Comparison of ENCODE assay signal across 30 cellular contexts in genomic region chr7:19700936-19701335, GRCh38.
"Had no signal": no experiment of that assay in that cellular context is flagged by ENCODE, and none has a peak within 500 bp of the region (broad histone marks: within the 10 kb centered on the region; RNA-seq: fewer than 3 reads in every experiment).

No MANE protein-coding gene starts in this region.

- H3K9ac ChIP-seq: KMS-11 had no signal

- H3K9me3 Mint-ChIP-seq: activated CD4-positive, alpha-beta memory T cell treated with anti-CD3 and anti-CD28 coated beads, Interleukin-2, amount 10 ng/mL, durations not matched to agents 7 days and 5 days; activated naive CD4-positive, alpha-beta T cell treated with anti-CD3 and anti-CD28 coated beads, Interleukin-2, amount 10 ng/mL, durations not matched to agents 7 days and 5 days; activated naive CD8-positive, alpha-beta T cell treated with anti-CD3 and anti-CD28 coated beads, Interleukin-2, amount 50 U/mL, for 24 hours had no signal

- H3K4me2 ChIP-seq: KMS-11, PC-9 had no signal

- DNase-seq: activated CD4-positive, alpha-beta memory T cell treated with anti-CD3 and anti-CD28 coated beads, Interleukin-2, amount 10 ng/mL, durations not matched to agents 7 days and 5 days; activated CD4-positive, alpha-beta T cell treated with anti-CD3 and anti-CD28 coated beads for 1 hour; activated CD4-positive, alpha-beta T cell treated with anti-CD3 and anti-CD28 coated beads for 48 hours; activated CD4-positive, CD25-positive, alpha-beta regulatory T cell; activated CD8-positive, alpha-beta memory T cell treated with anti-CD3 and anti-CD28 coated beads for 24 hours; activated CD8-positive, alpha-beta memory T cell treated with anti-CD3 and anti-CD28 coated beads, Interleukin-2, amount 10 ng/mL, durations not matched to agents 7 days and 5 days; activated CD8-positive, alpha-beta memory T cell treated with anti-CD3 and anti-CD28 coated beads, Interleukin-2, amount 50 U/mL, for 48 hours; activated effector memory CD4-positive, alpha-beta T cell treated with Interleukin-2 at 50 U/mL for 16 hours; activated naive CD4-positive, alpha-beta T cell treated with anti-CD3 and anti-CD28 coated beads, Interleukin-2, amount 10 ng/mL, durations not matched to agents 7 days and 5 days; activated naive CD8-positive, alpha-beta T cell treated with anti-CD3 and anti-CD28 coated beads, Interleukin-2, amount 50 U/mL, for 24 hours; activated T-cell treated with anti-CD3 and anti-CD28 coated beads, Interleukin-2, amount 50 U/mL, for 48 hours; anterior cingulate cortex; caudate nucleus; cerebellar nuclear complex; NCI-H1105; NCI-H187 treated with DMSO at 0.1 percent for 48 hours; NCI-H524 treated with DMSO at 0.1 percent for 48 hours; NK-92 treated with Interleukin-12 subunit alpha and Interleukin-12 subunit beta, amount 100 ng/mL, for 24 hours; SIG-M5; SW 1271; T-helper 1 cell; T-helper 2 cell; T-helper 9 cell; WERI-Rb-1 had no signal

- H3K4me3 Mint-ChIP-seq: activated CD4-positive, alpha-beta memory T cell treated with anti-CD3 and anti-CD28 coated beads, Interleukin-2, amount 10 ng/mL, durations not matched to agents 7 days and 5 days; activated CD8-positive, alpha-beta memory T cell treated with anti-CD3 and anti-CD28 coated beads, Interleukin-2, amount 10 ng/mL, durations not matched to agents 7 days and 5 days; activated naive CD4-positive, alpha-beta T cell treated with anti-CD3 and anti-CD28 coated beads, Interleukin-2, amount 10 ng/mL, durations not matched to agents 7 days and 5 days; activated naive CD8-positive, alpha-beta T cell; activated naive CD8-positive, alpha-beta T cell treated with anti-CD3 and anti-CD28 coated beads, Interleukin-2, amount 50 U/mL, for 24 hours; brain had no signal

- H3K27ac ChIP-seq: KMS-11, PC-9, RWPE1, WERI-Rb-1 had no signal

- H3K27ac Mint-ChIP-seq: activated CD4-positive, alpha-beta memory T cell treated with anti-CD3 and anti-CD28 coated beads, Interleukin-2, amount 10 ng/mL, durations not matched to agents 7 days and 5 days; activated CD8-positive, alpha-beta memory T cell treated with anti-CD3 and anti-CD28 coated beads, Interleukin-2, amount 10 ng/mL, durations not matched to agents 7 days and 5 days; activated naive CD4-positive, alpha-beta T cell treated with anti-CD3 and anti-CD28 coated beads, Interleukin-2, amount 10 ng/mL, durations not matched to agents 7 days and 5 days; activated naive CD8-positive, alpha-beta T cell; activated naive CD8-positive, alpha-beta T cell treated with anti-CD3 and anti-CD28 coated beads, Interleukin-2, amount 50 U/mL, for 24 hours; brain had no signal

- H2AFZ ChIP-seq: PC-9 had no signal

- H3K27me3 Mint-ChIP-seq: activated CD4-positive, alpha-beta memory T cell treated with anti-CD3 and anti-CD28 coated beads, Interleukin-2, amount 10 ng/mL, durations not matched to agents 7 days and 5 days; activated CD8-positive, alpha-beta memory T cell treated with anti-CD3 and anti-CD28 coated beads, Interleukin-2, amount 10 ng/mL, durations not matched to agents 7 days and 5 days; activated naive CD4-positive, alpha-beta T cell treated with anti-CD3 and anti-CD28 coated beads, Interleukin-2, amount 10 ng/mL, durations not matched to agents 7 days and 5 days; activated naive CD8-positive, alpha-beta T cell; activated naive CD8-positive, alpha-beta T cell treated with anti-CD3 and anti-CD28 coated beads, Interleukin-2, amount 50 U/mL, for 24 hours; brain had no signal

- H3K4me3 ChIP-seq: PC-9 had no signal

- ATAC-seq: activated CD8-positive, alpha-beta memory T cell treated with anti-CD3 and anti-CD28 coated beads, Interleukin-2, amount 10 ng/mL, durations not matched to agents 7 days and 5 days; activated naive CD8-positive, alpha-beta T cell treated with anti-CD3 and anti-CD28 coated beads, Interleukin-2, amount 50 U/mL, for 24 hours; Right ventricle myocardium inferior had no signal
